Comparison of ENCODE assay signal across 19 cellular contexts in the genomic region with DNA sequence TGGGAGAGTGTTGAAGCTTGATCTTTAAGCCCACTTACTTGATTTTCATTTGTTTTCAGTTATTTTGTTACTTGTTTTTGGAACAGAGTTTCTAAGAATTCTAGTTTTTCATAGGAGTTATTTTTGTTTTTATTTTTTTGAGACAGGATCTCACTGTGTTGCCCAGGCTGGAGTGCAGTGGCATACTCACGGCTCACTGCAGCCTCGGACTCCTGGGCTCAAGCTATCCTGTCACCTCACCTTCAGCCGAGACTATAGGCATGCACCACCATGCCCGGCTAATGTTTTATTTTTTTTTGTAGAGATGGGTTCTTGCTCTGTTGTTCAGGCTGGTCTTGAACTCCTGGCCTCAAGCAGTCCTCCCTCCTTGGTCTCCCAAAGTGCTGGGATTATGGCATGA. TPM values are rescaled to one million over a fixed set of nuclear protein-coding genes. Genes with fewer than 3 reads are reported as not detected.
DNase-seq lines count a peak whose midpoint lies in the region; ATAC-seq and TF ChIP-seq lines count a peak whose summit lies in the region.
"Had no signal": no experiment of that assay in that cellular context is flagged by ENCODE, and none has a peak within 500 bp of the region (broad histone marks: within the 10 kb centered on the region; RNA-seq: fewer than 3 reads in every experiment).

No MANE protein-coding gene starts in this region.

- CTCF ChIA-PET in CD8-positive, alpha-beta T cell (lab: Charles Lee), result no interaction called here
- CTCF ChIA-PET in HCT116 (lab: Charles Lee), result no interaction called here

- peaks cover 54% of the 10 kb centered on the region for H3K4me1 ChIP-seq in CD8-positive, alpha-beta T cell (ENCODE audit: insufficient read depth, low read length)
- peaks cover 32 to 72% of the 10 kb centered on the region in 2 experiments for H3K4me1 ChIP-seq in HCT116 (ENCODE audit: control insufficient read depth in 1 of 2, insufficient read depth in 2 of 2, low read length in 2 of 2)

- ATAC-seq in CD8-positive, alpha-beta T cell, result no peak
- ATAC-seq in HCT116 (no peak), HG02571 (IDR thresholded peaks at IDR 0.05; ENCODE audit: unreplicated experiment) (no peak)
- ATAC-seq in activated naive CD8-positive, alpha-beta T cell treated with anti-CD3 and anti-CD28 coated beads, Interleukin-2, amount 50 U/mL, for 24 hours, result no peak

- intact Hi-C loops in CD8-positive, alpha-beta T cell (cut with DNase I, micrococcal nuclease), result loop anchor here in 1 of 2 experiments (10.0 kb wide), 1 partner anchor 1168 kb away; a partner anchor contains a TSS
- intact Hi-C loops in HCT116 (cut with micrococcal nuclease), result no loop called here
- intact Hi-C loops in posterior vena cava (cut with DNase I), result loop anchor here in 1 of 2 donors (10.0 kb wide), 1 partner anchor 82 kb away; no protein-coding TSS in a partner anchor

- H3K36me3 Mint-ChIP-seq in CD8-positive, alpha-beta T cell, result peaks cover 45% of the 10 kb centered on the region
- peaks cover 5% of the 10 kb centered on the region for H3K36me3 Mint-ChIP-seq in activated naive CD8-positive, alpha-beta T cell treated with anti-CD3 and anti-CD28 coated beads, Interleukin-2, amount 50 U/mL, for 24 hours (ENCODE audit: low read depth)

- no peaks in the 10 kb centered on the region for H3K9me2 ChIP-seq in HCT116 (ENCODE audit: insufficient read depth)

- peaks cover 14% of the 10 kb centered on the region; the same call in 1 of the 2 replicates for H4K20me1 ChIP-seq in HCT116 (ENCODE audit: insufficient read depth)

- H3K79me2 ChIP-seq in HCT116 (ENCODE audit: insufficient read depth, low read length), result peaks cover 98% of the 10 kb centered on the region

- H3K4me2 ChIP-seq in HCT116 (ENCODE audit: low read length), result peak overlapping the region; percentile 42; the same call in 1 of the 2 replicates
- H3K4me2 ChIP-seq: KMS-11 had no signal

- no peak overlapping the region for H3K4me3 ChIP-seq in CD8-positive, alpha-beta T cell (ENCODE audit: low read depth, low read length)
- H3K4me3 ChIP-seq in HCT116 (replicated peaks in 1 of 2; ENCODE audit: low read depth in 1 of 2, low read length in 2 of 2), result no peak overlapping the region
- H3K4me3 ChIP-seq: tibial artery had no signal

- no peaks in the 10 kb centered on the region for H3K9me3 Mint-ChIP-seq in CD8-positive, alpha-beta T cell
- no peaks in the 10 kb centered on the region for H3K9me3 Mint-ChIP-seq in activated naive CD8-positive, alpha-beta T cell treated with anti-CD3 and anti-CD28 coated beads, Interleukin-2, amount 50 U/mL, for 24 hours
- H3K9me3 Mint-ChIP-seq: activated naive CD8-positive, alpha-beta T cell treated with anti-CD3 and anti-CD28 coated beads, Interleukin-2, amount 10 ng/mL, durations not matched to agents 7 days and 5 days; nephron had no signal

- H3K9me3 ChIP-seq in CD8-positive, alpha-beta T cell (ENCODE audit: low read length), result no peaks in the 10 kb centered on the region
- no peaks in the 10 kb centered on the region for H3K9me3 ChIP-seq in HCT116 (ENCODE audit: control insufficient read depth in 1 of 2, insufficient read depth in 1 of 2, low read depth in 1 of 2, low read length in 2 of 2)
- H3K9me3 ChIP-seq: tibial artery had no signal

- peaks cover 79% of the 10 kb centered on the region for H3K4me1 Mint-ChIP-seq in CD8-positive, alpha-beta T cell (ENCODE audit: low read depth)
- peaks cover 87% of the 10 kb centered on the region for H3K4me1 Mint-ChIP-seq in activated naive CD8-positive, alpha-beta T cell treated with anti-CD3 and anti-CD28 coated beads, Interleukin-2, amount 50 U/mL, for 24 hours

- POLR2A ChIA-PET in CD8-positive, alpha-beta T cell (lab: Charles Lee), result interaction anchor here (1.0 kb wide), 1 partner anchor 269 kb away, joined by 3 read pairs; no protein-coding TSS in a partner anchor
- POLR2A ChIA-PET in HCT116 (lab: Charles Lee), result no interaction called here

- no peaks in the 10 kb centered on the region for H3K27me3 Mint-ChIP-seq in CD8-positive, alpha-beta T cell (ENCODE audit: low read depth)
- no peaks in the 10 kb centered on the region for H3K27me3 Mint-ChIP-seq in activated naive CD8-positive, alpha-beta T cell treated with anti-CD3 and anti-CD28 coated beads, Interleukin-2, amount 50 U/mL, for 24 hours
- H3K27me3 Mint-ChIP-seq: activated naive CD8-positive, alpha-beta T cell treated with anti-CD3 and anti-CD28 coated beads, Interleukin-2, amount 10 ng/mL, durations not matched to agents 7 days and 5 days had no signal

- H3K27me3 ChIP-seq in CD8-positive, alpha-beta T cell (ENCODE audit: insufficient read depth, low read length), result no peaks in the 10 kb centered on the region
- H3K27me3 ChIP-seq in HCT116 (ENCODE audit: insufficient read depth, low read length), result no peaks in the 10 kb centered on the region
- H3K27me3 ChIP-seq: tibial artery had no signal

- no peak for TF ChIP-seq CTCF in CD8-positive, alpha-beta T cell (IDR thresholded peaks at IDR 0.05)
- TF ChIP-seq CTCF in HCT116 (IDR thresholded peaks at IDR 0.05 in 2 of 3, conservative IDR thresholded peaks at IDR 0.05 in 1 of 3; ENCODE audit: borderline replicate concordance in 1 of 3, insufficient read depth in 1 of 3, low read depth in 2 of 3, low read length in 2 of 3), result no peak

- no peak overlapping the region for H3K27ac ChIP-seq in CD8-positive, alpha-beta T cell (ENCODE audit: low read depth, low read length)
- H3K27ac ChIP-seq in HCT116 (ENCODE audit: low read depth, low read length), result no peak overlapping the region
- H3K27ac ChIP-seq: KMS-11, tibial artery, VCaP had no signal

- no peak overlapping the region for H2AFZ ChIP-seq in HCT116 (ENCODE audit: low read depth, low read length, poor library complexity, severe bottlenecking)

- TF ChIP-seq POLR2A in HCT116 (IDR thresholded peaks at IDR 0.05; ENCODE audit: borderline replicate concordance, extremely low read depth, insufficient read depth, insufficient read length), result no peak

- RAD21 ChIA-PET in HCT116 (lab: Charles Lee; ENCODE audit: low non-redundant PET in 1 of 2, low total read pairs in 2 of 2, uncharacterized antibody in 2 of 2, unreplicated experiment in 2 of 2), result no interaction called here

- H3K9ac ChIP-seq in HCT116 (ENCODE audit: low read length), result no peak overlapping the region
- H3K9ac ChIP-seq: KMS-11 had no signal

- H3K36me3 ChIP-seq in CD8-positive, alpha-beta T cell (ENCODE audit: insufficient read depth, low read length), result no peaks in the 10 kb centered on the region
- no peaks in the 10 kb centered on the region for H3K36me3 ChIP-seq in HCT116 (ENCODE audit: control insufficient read depth in 1 of 2, insufficient read depth in 2 of 2, low read length in 2 of 2)
- H3K36me3 ChIP-seq: tibial artery had no signal

- H3K27ac Mint-ChIP-seq in CD8-positive, alpha-beta T cell, result peak overlapping the region; percentile 43
- peak overlapping the region; percentile 2 for H3K27ac Mint-ChIP-seq in activated naive CD8-positive, alpha-beta T cell treated with anti-CD3 and anti-CD28 coated beads, Interleukin-2, amount 50 U/mL, for 24 hours
- H3K27ac Mint-ChIP-seq: activated naive CD8-positive, alpha-beta T cell treated with anti-CD3 and anti-CD28 coated beads, Interleukin-2, amount 10 ng/mL, durations not matched to agents 7 days and 5 days had no signal

- no TSS peak for BruUV-seq in HCT116 (replicated peaks; lab: Mats Ljungman, UMichigan)

- DNase-seq in CD8-positive, alpha-beta T cell, result no peak
- DNase-seq in HCT116 (ENCODE audit: low read depth, low spot score) (no peak), posterior vena cava (ENCODE audit: low spot score) (peak; percentile 22), dermis blood vessel endothelial cell (no peak)
- DNase-seq in activated naive CD8-positive, alpha-beta T cell treated with anti-CD3 and anti-CD28 coated beads, Interleukin-2, amount 50 U/mL, for 24 hours, result no peak
- no peak for DNase-seq in activated CD8-positive, alpha-beta memory T cell treated with anti-CD3 and anti-CD28 coated beads, Interleukin-2, amount 50 U/mL, for 4 hours
- DNase-seq: activated CD4-positive, alpha-beta T cell treated with anti-CD3 and anti-CD28 coated beads, Interleukin-2, amount 50 U/mL, for 4 hours; activated naive CD8-positive, alpha-beta T cell treated with anti-CD3 and anti-CD28 coated beads, Interleukin-2, amount 10 ng/mL, durations not matched to agents 7 days and 5 days; glutamatergic neuron; mesendoderm; NCI-H1048; NCI-H446 treated with DMSO at 0.1 percent for 48 hours; posterior cingulate gyrus; stimulated activated naive CD4-positive, alpha-beta T cell; tibial artery had no signal

- H3K4me3 Mint-ChIP-seq in CD8-positive, alpha-beta T cell, result peak overlapping the region; percentile 29
- no peak overlapping the region for H3K4me3 Mint-ChIP-seq in activated naive CD8-positive, alpha-beta T cell treated with anti-CD3 and anti-CD28 coated beads, Interleukin-2, amount 50 U/mL, for 24 hours
- H3K4me3 Mint-ChIP-seq: activated naive CD8-positive, alpha-beta T cell treated with anti-CD3 and anti-CD28 coated beads, Interleukin-2, amount 10 ng/mL, durations not matched to agents 7 days and 5 days; nephron had no signal

- TF ChIP-seq RAD21 in HCT116 (IDR thresholded peaks at IDR 0.05; ENCODE audit: low read depth), result no peak

TF ChIP-seq in HCT116, 20 proteins besides CTCF, POLR2A, EP300 and RAD21:
- no peak for TF ChIP-seq ZNF274 (IDR thresholded peaks at IDR 0.05; ENCODE audit: low read depth, low read length)
- no peak for TF ChIP-seq ZFX (IDR thresholded peaks at IDR 0.05)
- TF ChIP-seq SP1 (IDR thresholded peaks at IDR 0.05; ENCODE audit: low read depth), result no peak
- no peak for TF ChIP-seq CEBPB (IDR thresholded peaks at IDR 0.05; ENCODE audit: low read depth)
- TF ChIP-seq JUND (IDR thresholded peaks at IDR 0.05), result no peak
- TF ChIP-seq TCF7L2 (IDR thresholded peaks at IDR 0.05; ENCODE audit: borderline replicate concordance, extremely low read depth, insufficient read depth, insufficient read length), result no peak
- no peak for TF ChIP-seq EZH2 (IDR thresholded peaks at IDR 0.05)
- TF ChIP-seq SRF (IDR thresholded peaks at IDR 0.05; ENCODE audit: low read depth), result no peak

RNA-seq across cellular contexts. Expression of a gene that starts 6.3 kb away (rescaled TPM):
- 10 to 100 TPM; 85.6 to 87.1 TPM for total RNA-seq in CD8-positive, alpha-beta T cell
- 57.4 TPM for total RNA-seq in HCT116 (2021; ENCODE audit: unreplicated experiment)
- polyA plus RNA-seq in HCT116 (2012), result 10.5 and 11.8 TPM in 2 replicates
- total RNA-seq in posterior vena cava, result 10 to 100 TPM; 60.3 to 69.5 TPM
- total RNA-seq in dermis blood vessel endothelial cell, result 63.0 and 71.6 TPM in 2 replicates
